Comparison of ENCODE assay signal across 20 cellular contexts in the genomic region with DNA sequence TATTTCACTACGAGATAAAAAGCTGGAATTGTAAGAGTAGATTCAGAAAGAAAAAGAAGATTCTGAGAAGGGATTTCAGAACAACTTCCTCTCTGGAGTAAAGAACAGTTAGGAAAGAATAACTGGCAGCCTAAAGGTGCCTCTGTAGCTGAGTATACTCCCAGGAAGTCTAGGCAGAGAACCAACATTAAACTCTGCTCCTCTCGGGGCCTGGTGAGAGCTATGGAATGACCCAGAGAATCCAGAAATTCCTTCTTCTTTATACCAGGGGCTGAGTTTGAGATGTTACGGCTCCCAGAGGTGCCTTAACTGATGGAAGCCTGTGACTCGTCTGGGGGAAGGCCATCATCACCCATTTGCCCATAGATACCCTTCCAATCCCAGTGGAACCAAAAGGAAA. TPM values are rescaled to one million over a fixed set of nuclear protein-coding genes. Genes with fewer than 3 reads are reported as not detected.
DNase-seq lines count a peak whose midpoint lies in the region; ATAC-seq and TF ChIP-seq lines count a peak whose summit lies in the region.
"Had no signal": no experiment of that assay in that cellular context is flagged by ENCODE, and none has a peak within 500 bp of the region (broad histone marks: within the 10 kb centered on the region; RNA-seq: fewer than 3 reads in every experiment).

No MANE protein-coding gene starts in this region.

- TF ChIP-seq POLR2A in IMR-90 (IDR thresholded peaks at IDR 0.05; ENCODE audit: low read depth, low read length) = no peak

- no CpG with 5 or more reads among the region's 4 CpGs for WGBS in IMR-90 (ENCODE audit: extremely low coverage in 2 of 2, insufficient read length in 1 of 2), 2 experiments

- no peaks in the 10 kb centered on the region for H4K20me1 ChIP-seq in IMR-90 (ENCODE audit: insufficient read depth, low read length)
- H4K20me1 ChIP-seq: BLaER1 treated with 17β-estradiol and CSF1 and Interleukin-3, amounts not matched to agents 10 nM and 100 nM had no signal

- H3K4me2 ChIP-seq in IMR-90 (ENCODE audit: low read depth, low read length) = peak overlapping the region; percentile 46; the same call in 1 of the 2 replicates

- DNase-seq in IMR-90 = no peak
- peak; percentile 27 to 69 for DNase-seq in cardiac fibroblast (ENCODE audit: low read depth in 2 of 2)
- DNase-seq in T1000 (lab: John Stamatoyannopoulos, UW) = no peak
- no peak for DNase-seq in stimulated activated naive CD4-positive, alpha-beta T cell (lab: John Stamatoyannopoulos, UW)
- DNase-seq: CD8-positive, alpha-beta memory T cell; MV-4-11; NCI-H1417; NCI-H2029; NCI-H2171; NCI-H446 treated with DMSO at 0.1 percent for 48 hours; OCI-M1; SIG-M5 had no signal

- H3K4ac ChIP-seq in IMR-90 (ENCODE audit: low read depth, low read length) = peak overlapping the region; percentile 75

- H3K79me1 ChIP-seq in IMR-90 (ENCODE audit: low read depth in 1 of 2, low read length in 2 of 2) = no peaks in the 10 kb centered on the region

- peak overlapping the region; percentile 42 to 74 for H4K8ac ChIP-seq in IMR-90 (ENCODE audit: low read depth in 2 of 2, low read length in 2 of 2)

- in situ Hi-C loops in IMR-90 (cut with MboI; ENCODE audit: low sequenced_read_pairs) = no loop called here

- intact Hi-C loops in IMR-90 (cut with micrococcal nuclease) = no loop called here

- H3K36me3 ChIP-seq in ACC112 (ENCODE audit: insufficient read depth, low read length) (no peaks in the 10 kb centered on the region), IMR-90 (ENCODE audit: control insufficient read depth, insufficient read depth, low read length) (no peaks in the 10 kb centered on the region), muscle layer of duodenum (ENCODE audit: control insufficient read depth in 1 of 2, insufficient read depth in 2 of 2, low read length in 2 of 2) (no peaks in the 10 kb centered on the region)
- H3K36me3 ChIP-seq: BLaER1 treated with 17β-estradiol and CSF1 and Interleukin-3, amounts not matched to agents 10 nM and 100 nM had no signal

- H3K27me3 ChIP-seq in ACC112 (ENCODE audit: insufficient read depth, low read length) (no peaks in the 10 kb centered on the region), IMR-90 (ENCODE audit: control insufficient read depth, insufficient read depth, low read length) (no peaks in the 10 kb centered on the region), muscle layer of duodenum (ENCODE audit: low read depth, low read length) (no peaks in the 10 kb centered on the region)
- H3K27me3 ChIP-seq: BLaER1 treated with 17β-estradiol and CSF1 and Interleukin-3, amounts not matched to agents 10 nM and 100 nM had no signal

- H3K9me3 ChIP-seq in IMR-90 (ENCODE audit: control insufficient read depth, insufficient read depth, low read length) (no peaks in the 10 kb centered on the region), muscle layer of duodenum (ENCODE audit: control insufficient read depth in 1 of 2, low read length in 2 of 2) (no peaks in the 10 kb centered on the region)

- H2AFZ ChIP-seq in ACC112 (ENCODE audit: low read length, unreplicated experiment) (peak overlapping the region; percentile 54), IMR-90 (replicated peaks; ENCODE audit: low read length, poor library complexity) (peak overlapping the region; percentile 9)

- CTCF ChIA-PET in IMR-90 (lab: Yijun Ruan, JAX) = no interaction called here

- H4K91ac ChIP-seq in IMR-90 (ENCODE audit: insufficient read depth, low read depth, low read length) = peak overlapping the region; percentile 71

- peak overlapping the region; percentile 98 for H4K5ac ChIP-seq in IMR-90 (ENCODE audit: low read depth, low read length)

- peak overlapping the region; percentile 51; the same call in 1 of the 2 replicates for H3K14ac ChIP-seq in IMR-90 (replicated peaks; ENCODE audit: low read depth, low read length)

- H2BK120ac ChIP-seq in IMR-90 (ENCODE audit: low read depth, low read length) = peak overlapping the region; percentile 81

- peak overlapping the region; percentile 47 for H3K56ac ChIP-seq in IMR-90 (ENCODE audit: extremely low read depth, insufficient read depth, low read length)

- H3K4me3 ChIP-seq in ACC112 (ENCODE audit: low read depth, low read length) = no peak overlapping the region
- H3K4me3 ChIP-seq in IMR-90 (ENCODE audit: insufficient read depth, low read depth, low read length) = no peak overlapping the region
- H3K4me3 ChIP-seq in cardiac fibroblast (replicated peaks in 1 of 2; ENCODE audit: low read depth in 2 of 2, low read length in 2 of 2) = no peak overlapping the region
- H3K4me3 ChIP-seq in muscle layer of duodenum (ENCODE audit: low read depth in 1 of 2, low read length in 2 of 2) = no peak overlapping the region
- H3K4me3 ChIP-seq: BLaER1 treated with 17β-estradiol and CSF1 and Interleukin-3, amounts not matched to agents 10 nM and 100 nM; K562 had no signal

- peak overlapping the region; percentile 12 for H2BK20ac ChIP-seq in IMR-90 (ENCODE audit: low read depth, low read length)

- no TSS peak for BruUV-seq in IMR-90 (replicated peaks; lab: Mats Ljungman, UMichigan)

- H2AK5ac ChIP-seq in IMR-90 (ENCODE audit: low read depth, low read length) = peak overlapping the region; percentile 18

- ATAC-seq in IMR-90 (ENCODE audit: low read depth) = peak; percentile 57
- no peak for ATAC-seq in HG02852 (IDR thresholded peaks at IDR 0.05; ENCODE audit: unreplicated experiment)
- ATAC-seq in HG03354 (IDR thresholded peaks at IDR 0.05; ENCODE audit: poor library complexity, severe bottlenecking, unreplicated experiment) = no peak
- ATAC-seq: K562 had no signal

- peak overlapping the region; percentile 48 for H2AK9ac ChIP-seq in IMR-90 (replicated peaks; ENCODE audit: low read depth, low read length, poor library complexity)

- H3K27ac ChIP-seq in ACC112 (ENCODE audit: low read depth, low read length) (peak overlapping the region; percentile 83), IMR-90 (ENCODE audit: insufficient read depth, low read length) (peak overlapping the region; percentile 82), muscle layer of duodenum (ENCODE audit: low read length) (peak overlapping the region; percentile 35)
- H3K27ac ChIP-seq: BLaER1 treated with 17β-estradiol and CSF1 and Interleukin-3, amounts not matched to agents 10 nM and 100 nM had no signal

- no peak overlapping the region for H3K9ac ChIP-seq in IMR-90 (ENCODE audit: low read depth, low read length)
- H3K9ac ChIP-seq: BLaER1 treated with 17β-estradiol and CSF1 and Interleukin-3, amounts not matched to agents 10 nM and 100 nM had no signal

- H3K9me1 ChIP-seq in IMR-90 (ENCODE audit: insufficient read depth, low read length) = no peaks in the 10 kb centered on the region

- TF ChIP-seq CTCF in IMR-90 (conservative IDR thresholded peaks at IDR 0.05; ENCODE audit: low read depth, low read length) (no peak), cardiac fibroblast (IDR thresholded peaks at IDR 0.05; ENCODE audit: low read depth, low read length) (no peak)

- H2BK5ac ChIP-seq in IMR-90 (ENCODE audit: low read depth, low read length, poor library complexity, severe bottlenecking) = peak overlapping the region; percentile 81

- dilution Hi-C loops in IMR-90 (cut with HindIII; ENCODE audit: low sequenced_read_pairs, unreplicated experiment) = no loop called here

- H3K23ac ChIP-seq in IMR-90 (ENCODE audit: low read depth, low read length) = no peak overlapping the region; the same call in 1 of the 2 replicates

- TF ChIP-seq RAD21 in IMR-90 (IDR thresholded peaks at IDR 0.05; ENCODE audit: low read length) = no peak

- H2BK15ac ChIP-seq in IMR-90 (ENCODE audit: low read depth, low read length) = peak overlapping the region; percentile 52

- H3K4me1 ChIP-seq in ACC112 (ENCODE audit: control insufficient read depth, insufficient read depth, low read length, unreplicated experiment) = peaks cover 26% of the 10 kb centered on the region
- H3K4me1 ChIP-seq in IMR-90 (ENCODE audit: control insufficient read depth, insufficient read depth, low read length) = peaks cover 11% of the 10 kb centered on the region
- H3K4me1 ChIP-seq in muscle layer of duodenum (ENCODE audit: control insufficient read depth in 1 of 2, insufficient read depth in 2 of 2, low read length in 2 of 2) = no peaks in the 10 kb centered on the region

- H3K18ac ChIP-seq in IMR-90 (ENCODE audit: low read depth, low read length) = peak overlapping the region; percentile 98

- POLR2A ChIA-PET in IMR-90 (lab: Charles Lee; ENCODE audit: unreplicated experiment) = no interaction called here

- H3K79me2 ChIP-seq in ACC112 (ENCODE audit: control insufficient read depth, insufficient read depth, low read length, unreplicated experiment) = no peaks in the 10 kb centered on the region

TF ChIP-seq in IMR-90, 13 proteins besides CTCF, POLR2A, EP300 and RAD21 (continues in another document):
- TF ChIP-seq MXI1 (IDR thresholded peaks at IDR 0.05; ENCODE audit: borderline replicate concordance, low read depth, low read length) (no peak), FOS (IDR thresholded peaks at IDR 0.05; ENCODE audit: low read depth, low read length) (no peak), CHD1 (IDR thresholded peaks at IDR 0.05; ENCODE audit: low read depth, low read length) (no peak), CEBPB (IDR thresholded peaks at IDR 0.05; ENCODE audit: low read depth, low read length) (no peak), SMC3 (IDR thresholded peaks at IDR 0.05; ENCODE audit: low read depth, low read length) (no peak), RFX5 (IDR thresholded peaks at IDR 0.05; ENCODE audit: low read depth, low read length) (no peak), BHLHE40 (IDR thresholded peaks at IDR 0.05; ENCODE audit: low read depth, low read length) (no peak), MAZ (IDR thresholded peaks at IDR 0.05; ENCODE audit: borderline replicate concordance, low read depth, low read length) (no peak), RCOR1 (IDR thresholded peaks at IDR 0.05; ENCODE audit: insufficient replicate concordance, low read length) (no peak), MAFK (IDR thresholded peaks at IDR 0.05; ENCODE audit: low read depth, low read length) (no peak)
- TF ChIP-seq, protein P1, sequence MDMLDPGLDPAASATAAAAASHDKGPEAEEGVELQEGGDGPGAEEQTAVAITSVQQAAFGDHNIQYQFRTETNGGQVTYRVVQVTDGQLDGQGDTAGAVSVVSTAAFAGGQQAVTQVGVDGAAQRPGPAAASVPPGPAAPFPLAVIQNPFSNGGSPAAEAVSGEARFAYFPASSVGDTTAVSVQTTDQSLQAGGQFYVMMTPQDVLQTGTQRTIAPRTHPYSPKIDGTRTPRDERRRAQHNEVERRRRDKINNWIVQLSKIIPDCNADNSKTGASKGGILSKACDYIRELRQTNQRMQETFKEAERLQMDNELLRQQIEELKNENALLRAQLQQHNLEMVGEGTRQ (IDR thresholded peaks at IDR 0.05; ENCODE audit: low read depth, low read length) = no peak

RNA-seq across cellular contexts. Expression of a gene that starts 39.1 kb away (rescaled TPM):
- not detected in 2 replicates for total RNA-seq in IMR-90 (2012; rRNA removed)
- polyA plus RNA-seq in IMR-90 (2012; rRNA removed) = not detected in 2 replicates
- not detected in 2 replicates for polyA plus RNA-seq in IMR-90 (2012; cell fraction: cytosol; rRNA removed)
- not detected in 2 replicates for polyA plus RNA-seq in IMR-90 (2012; cell fraction: nucleus; rRNA removed; ENCODE audit: low replicate concordance)
- total RNA-seq: A172; CD8-positive, alpha-beta memory T cell; K562; RPMI7951 had no signal
- polyA plus RNA-seq: CD8-positive, alpha-beta memory T cell; K562 had no signal

Comparison
In these comparisons a context has a peak if more than half of its experiments do, and no peak if none do; other contexts are left out.
1. DNase-seq: peak in cardiac fibroblast (2 of 2); none in IMR-90 (single experiment), T1000 (single experiment) and stimulated activated naive CD4-positive, alpha-beta T cell (0 of 6).
2. Peak in every context shown above with its lines, with median percentiles within 50 percentile points of each other: H3K27ac ChIP-seq.